ENCODE assay signal across 35 cellular contexts in the genomic region with DNA sequence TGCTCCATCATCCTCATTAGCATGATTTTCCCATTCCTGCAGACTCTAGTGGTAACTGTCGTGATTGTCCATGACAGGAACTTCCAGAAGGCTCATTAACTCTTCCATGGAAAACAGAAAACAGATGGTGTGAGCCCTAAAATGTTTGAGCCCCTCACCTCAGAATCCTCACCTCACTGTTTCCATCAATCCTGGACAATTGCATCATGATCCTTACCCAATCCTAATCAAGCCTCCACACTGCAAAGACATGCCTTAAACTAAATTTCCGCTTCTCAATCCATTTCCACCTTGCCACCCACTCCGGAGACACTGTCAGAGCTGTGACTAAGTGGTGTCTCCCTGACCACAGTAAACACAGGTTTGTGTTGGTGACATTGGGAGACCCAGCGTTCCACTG.
"Had no signal": no experiment of that assay in that cellular context is flagged by ENCODE, and none has a peak within 500 bp of the region (broad histone marks: within the 10 kb centered on the region; RNA-seq: fewer than 3 reads in every experiment).

No MANE protein-coding gene starts in this region.

- H3K27me3 Mint-ChIP-seq: activated B cell treated with CpG ODN at 0.5 μM for 24 hours; activated CD4-positive, alpha-beta memory T cell treated with anti-CD3 and anti-CD28 coated beads for 36 hours; activated CD4-positive, alpha-beta T cell treated with anti-CD3 and anti-CD28 coated beads, Interleukin-2, amount 10 ng/mL, durations not matched to agents 24 days and 14 days; activated CD8-positive, alpha-beta T cell treated with anti-CD3 and anti-CD28 coated beads for 36 hours; activated naive CD4-positive, alpha-beta T cell treated with anti-CD3 and anti-CD28 coated beads, Interleukin-2, amount 10 ng/mL, durations not matched to agents 7 days and 5 days; activated naive CD4-positive, alpha-beta T cell treated with anti-CD3 and anti-CD28 coated beads, Interleukin-2, amount 50 U/mL, for 24 hours; activated naive CD8-positive, alpha-beta T cell; activated T-helper 17 cell treated with anti-CD3 and anti-CD28 coated beads, Interleukin-2, amount 50 U/mL, for 72 hours had no signal

- H3K36me3 ChIP-seq: adrenal gland, brain microvascular endothelial cell, breast epithelium had no signal

- H3K27ac Mint-ChIP-seq: activated B cell treated with CpG ODN at 0.5 μM for 24 hours; activated CD4-positive, alpha-beta memory T cell treated with anti-CD3 and anti-CD28 coated beads for 36 hours; activated CD4-positive, alpha-beta T cell treated with anti-CD3 and anti-CD28 coated beads, Interleukin-2, amount 10 ng/mL, durations not matched to agents 24 days and 14 days; activated CD8-positive, alpha-beta T cell treated with anti-CD3 and anti-CD28 coated beads for 36 hours; activated naive CD4-positive, alpha-beta T cell treated with anti-CD3 and anti-CD28 coated beads, Interleukin-2, amount 10 ng/mL, durations not matched to agents 7 days and 5 days; activated naive CD4-positive, alpha-beta T cell treated with anti-CD3 and anti-CD28 coated beads, Interleukin-2, amount 50 U/mL, for 24 hours; activated naive CD8-positive, alpha-beta T cell; activated T-cell treated with anti-CD3 and anti-CD28 coated beads, Interleukin-2, amount 50 U/mL, for 72 hours; activated T-helper 1 cell treated with anti-CD3 and anti-CD28 coated beads, Interleukin-12 subunit alpha, Interleukin-12 subunit beta, Interleukin-2, Interleukin-4 antibody, amounts not matched to agents 30 ng/mL and 10 ng/mL and 1 ng/mL, durations not matched to agents 14 hours and 24 hours and 36 hours; activated T-helper 17 cell treated with anti-CD3 and anti-CD28 coated beads, Interleukin-2, amount 50 U/mL, for 72 hours; T-helper 1 cell treated with Interleukin-12 subunit alpha and Interleukin-12 subunit beta and Interleukin-4 antibody, amounts not matched to agents 30 μg/mL and 1 μg/mL, for 36 hours; T-helper 2 cell treated with Interferon-gamma antibody and Interleukin-4, amounts not matched to agents 5 μg/mL and 100 μg/mL, for 36 hours had no signal

- FAIRE-seq: astrocyte, TTC549 had no signal

- ATAC-seq: activated CD8-positive, alpha-beta T cell treated with anti-CD3 and anti-CD28 coated beads for 36 hours; activated T-cell treated with anti-CD3 and anti-CD28 coated beads, Interleukin-2, amount 50 U/mL, for 4 hours; body of pancreas had no signal

- H3K9me3 Mint-ChIP-seq: activated B cell treated with CpG ODN at 0.5 μM for 24 hours; activated CD4-positive, alpha-beta memory T cell treated with anti-CD3 and anti-CD28 coated beads for 36 hours; activated CD8-positive, alpha-beta T cell treated with anti-CD3 and anti-CD28 coated beads for 36 hours; activated naive CD4-positive, alpha-beta T cell treated with anti-CD3 and anti-CD28 coated beads, Interleukin-2, amount 10 ng/mL, durations not matched to agents 7 days and 5 days; activated T-cell treated with anti-CD3 and anti-CD28 coated beads, Interleukin-2, amount 50 U/mL, for 4 hours; activated T-cell treated with anti-CD3 and anti-CD28 coated beads, Interleukin-2, amount 50 U/mL, for 72 hours; activated T-helper 1 cell treated with anti-CD3 and anti-CD28 coated beads, Interleukin-12 subunit alpha, Interleukin-12 subunit beta, Interleukin-2, Interleukin-4 antibody, amounts not matched to agents 30 ng/mL and 10 ng/mL and 1 ng/mL, durations not matched to agents 14 hours and 24 hours and 36 hours; activated T-helper 17 cell treated with anti-CD3 and anti-CD28 coated beads, Interleukin-2, amount 50 U/mL, for 72 hours; T-helper 1 cell treated with Interleukin-12 subunit alpha and Interleukin-12 subunit beta and Interleukin-4 antibody, amounts not matched to agents 30 μg/mL and 1 μg/mL, for 36 hours; T-helper 2 cell treated with Interferon-gamma antibody and Interleukin-4, amounts not matched to agents 5 μg/mL and 100 μg/mL, for 36 hours had no signal

- H3K27ac ChIP-seq: adrenal gland, body of pancreas, brain microvascular endothelial cell, breast epithelium, VCaP had no signal

- H3K9me3 ChIP-seq: adrenal gland, body of pancreas, breast epithelium had no signal

- DNase-seq: activated B cell treated with CpG ODN at 0.5 μM for 24 hours; activated CD4-positive, alpha-beta memory T cell treated with anti-CD3 and anti-CD28 coated beads for 36 hours; activated CD4-positive, alpha-beta T cell treated with anti-CD3 and anti-CD28 coated beads for 4 hours; activated CD4-positive, alpha-beta T cell treated with anti-CD3 and anti-CD28 coated beads, Interleukin-2, amount 10 ng/mL, durations not matched to agents 24 days and 14 days; activated CD4-positive, alpha-beta T cell treated with anti-CD3 and anti-CD28 coated beads, Interleukin-2, amount 50 U/mL, for 1 hour; activated CD4-positive, alpha-beta T cell treated with anti-CD3 and anti-CD28 coated beads, Interleukin-2, amount 50 U/mL, for 4 hours; activated CD4-positive, CD25-positive, alpha-beta regulatory T cell treated with anti-CD3 and anti-CD28 coated beads, Interleukin-2, amount 50 U/mL, for 72 hours; activated CD8-positive, alpha-beta memory T cell treated with anti-CD3 and anti-CD28 coated beads, Interleukin-2, amount 50 U/mL, for 4 hours; activated CD8-positive, alpha-beta T cell treated with anti-CD3 and anti-CD28 coated beads for 36 hours; activated gamma-delta T cell treated with Interleukin-2 at 50 U/mL for 16 hours; activated naive CD4-positive, alpha-beta T cell treated with anti-CD3 and anti-CD28 coated beads, Interleukin-2, amount 10 ng/mL, durations not matched to agents 7 days and 5 days; activated naive CD4-positive, alpha-beta T cell treated with Interleukin-2 at 50 U/mL for 16 hours; activated T-cell treated with anti-CD3 and anti-CD28 coated beads for 4 hours; activated T-cell treated with anti-CD3 and anti-CD28 coated beads, Interleukin-2, amount 50 U/mL, for 1 hour; activated T-cell treated with anti-CD3 and anti-CD28 coated beads, Interleukin-2, amount 50 U/mL, for 4 hours; activated T-cell treated with anti-CD3 and anti-CD28 coated beads, Interleukin-2, amount 50 U/mL, for 72 hours; adrenal gland; amniotic stem cell; aorta; body of pancreas; brain microvascular endothelial cell; central memory CD4-positive, alpha-beta T cell; T-helper 1 cell; T-helper 2 cell; T-helper 9 cell had no signal

- H3K4me1 ChIP-seq: adrenal gland, body of pancreas had no signal

- H3K4me1 Mint-ChIP-seq: activated naive CD4-positive, alpha-beta T cell treated with anti-CD3 and anti-CD28 coated beads, Interleukin-2, amount 50 U/mL, for 24 hours; activated T-helper 17 cell treated with anti-CD3 and anti-CD28 coated beads, Interleukin-2, amount 50 U/mL, for 72 hours had no signal

- H3K36me3 Mint-ChIP-seq: activated CD4-positive, alpha-beta memory T cell treated with anti-CD3 and anti-CD28 coated beads for 36 hours; activated naive CD4-positive, alpha-beta T cell treated with anti-CD3 and anti-CD28 coated beads, Interleukin-2, amount 10 ng/mL, durations not matched to agents 7 days and 5 days; activated naive CD4-positive, alpha-beta T cell treated with anti-CD3 and anti-CD28 coated beads, Interleukin-2, amount 50 U/mL, for 24 hours; activated naive CD8-positive, alpha-beta T cell had no signal

- H3K4me3 Mint-ChIP-seq: activated B cell treated with CpG ODN at 0.5 μM for 24 hours; activated CD4-positive, alpha-beta memory T cell treated with anti-CD3 and anti-CD28 coated beads for 36 hours; activated CD4-positive, alpha-beta T cell treated with anti-CD3 and anti-CD28 coated beads, Interleukin-2, amount 10 ng/mL, durations not matched to agents 24 days and 14 days; activated CD8-positive, alpha-beta T cell treated with anti-CD3 and anti-CD28 coated beads for 36 hours; activated naive CD4-positive, alpha-beta T cell treated with anti-CD3 and anti-CD28 coated beads, Interleukin-2, amount 10 ng/mL, durations not matched to agents 7 days and 5 days; activated naive CD4-positive, alpha-beta T cell treated with anti-CD3 and anti-CD28 coated beads, Interleukin-2, amount 50 U/mL, for 24 hours; activated naive CD8-positive, alpha-beta T cell; activated T-cell treated with anti-CD3 and anti-CD28 coated beads, Interleukin-2, amount 50 U/mL, for 4 hours; activated T-cell treated with anti-CD3 and anti-CD28 coated beads, Interleukin-2, amount 50 U/mL, for 72 hours; activated T-helper 1 cell treated with anti-CD3 and anti-CD28 coated beads, Interleukin-12 subunit alpha, Interleukin-12 subunit beta, Interleukin-2, Interleukin-4 antibody, amounts not matched to agents 30 ng/mL and 10 ng/mL and 1 ng/mL, durations not matched to agents 14 hours and 24 hours and 36 hours; activated T-helper 17 cell treated with anti-CD3 and anti-CD28 coated beads, Interleukin-2, amount 50 U/mL, for 72 hours; T-helper 1 cell treated with Interleukin-12 subunit alpha and Interleukin-12 subunit beta and Interleukin-4 antibody, amounts not matched to agents 30 μg/mL and 1 μg/mL, for 36 hours; T-helper 2 cell treated with Interferon-gamma antibody and Interleukin-4, amounts not matched to agents 5 μg/mL and 100 μg/mL, for 36 hours had no signal

- H3K27me3 ChIP-seq: adrenal gland, body of pancreas, brain microvascular endothelial cell, breast epithelium had no signal

- H3K4me3 ChIP-seq: adrenal gland, body of pancreas, breast epithelium had no signal
